7 cellular contexts compared by ENCODE assay signal in genomic region chr15:84054544-84054943, GRCh38.
DNase-seq lines count a peak whose midpoint lies in the region; ATAC-seq, FAIRE-seq and TF ChIP-seq lines count a peak whose summit lies in the region.
"Not testable (repeated sequence)": the region's sequence is repeated elsewhere in the genome, so short reads cannot be mapped to it uniquely, and the experiment has no call there.

No MANE protein-coding gene starts in this region.

- not testable (repeated sequence) for H2AFZ ChIP-seq in K562 (ENCODE audit: low read depth, low read length); HepG2 (ENCODE audit: low read length)

- not testable (repeated sequence) for H3K79me2 ChIP-seq in K562 (ENCODE audit: control insufficient read depth, insufficient read depth, low read length); HepG2 (ENCODE audit: insufficient read depth, low read length)

- not testable (repeated sequence) for H3K4me3 ChIP-seq in A549; K562; HepG2 (replicated peaks in 1 of 3; ENCODE audit: insufficient read depth in 1 of 3, low read depth in 2 of 3, low read length in 3 of 3)

- 0% methylated on average over 1 of the region's 1 CpG for WGBS in A549 (ENCODE audit: missing lambda C conversion rate)
- WGBS in K562 (ENCODE audit: insufficient coverage, low coverage, missing lambda C conversion rate): 0% methylated on average over 1 of the region's 1 CpG
- WGBS in HepG2 (ENCODE audit: low lambda C conversion rate): 0% methylated on average over 1 of the region's 1 CpG

- DNase-seq in A549 (ENCODE audit: low read depth in 1 of 2, low spot score in 1 of 2); GM18507 (ENCODE audit: extremely low spot score, insufficient read length, low read depth); RWPE1 (ENCODE audit: low spot score); K562 (ENCODE audit: extremely low read depth in 1 of 4, low spot score in 3 of 4); frontal cortex (ENCODE audit: low spot score in 2 of 2); HepG2 (ENCODE audit: low spot score): not testable (repeated sequence)

- not testable (repeated sequence) for H3K4me2 ChIP-seq in A549; K562 (ENCODE audit: insufficient read depth, low read length); HepG2 (ENCODE audit: low read depth, low read length)

- not testable (repeated sequence) for H3K9ac ChIP-seq in K562 (ENCODE audit: insufficient read depth in 1 of 2, low read depth in 2 of 2, low read length in 2 of 2); HepG2 (ENCODE audit: insufficient read depth, low read depth, low read length)

- intact Hi-C loops in K562 (cut with micrococcal nuclease); HepG2 (cut with micrococcal nuclease; ENCODE audit: unreplicated experiment): not testable (repeated sequence)

- not testable (repeated sequence) for TF ChIP-seq RAD21 in A549 (conservative IDR thresholded peaks at IDR 0.05 in 1 of 2, IDR thresholded peaks at IDR 0.05 in 1 of 2); K562 (CRISPR knock-in tag; conservative IDR thresholded peaks at IDR 0.05 in 1 of 2, IDR thresholded peaks at IDR 0.05 in 1 of 2); HepG2 (CRISPR knock-in tag; IDR thresholded peaks at IDR 0.05)

- CTCF ChIA-PET in A549 (lab: Yijun Ruan, JAX): interaction anchor here (1.0 kb wide), 1 partner anchor 37 kb away, joined by 3 read pairs; no protein-coding TSS in a partner anchor
- CTCF ChIA-PET in RWPE1 (lab: Yijun Ruan, JAX); K562 (lab: Yijun Ruan, JAX; ENCODE audit: low intra/inter-chr PET ratio); HepG2 (lab: Yijun Ruan, JAX; ENCODE audit: low intra/inter-chr PET ratio, low total read pairs): not testable (repeated sequence)

- in situ Hi-C loops in K562 (cut with MboI): loop anchor here (10.0 kb wide), 1 partner anchor 1770 kb away; no protein-coding TSS in a partner anchor
- in situ Hi-C loops in HepG2 (cut with HindIII; ENCODE audit: extremely low pct_ligation_motif_present, low pct_unique_long_range_greater_than_20kb): not testable (repeated sequence)

- not testable (repeated sequence) for H3K36me3 ChIP-seq in K562 (ENCODE audit: control insufficient read depth, insufficient read depth, low read length); HepG2 (replicated peaks in 1 of 2; ENCODE audit: control insufficient read depth in 1 of 2, insufficient read depth in 2 of 2, low read length in 2 of 2)

- not testable (repeated sequence) for H3K27ac ChIP-seq in A549; RWPE1; K562 (ENCODE audit: extremely low read depth, low read depth, low read length); HepG2 (ENCODE audit: extremely low read length, insufficient read depth, low read length)

- H4K20me1 ChIP-seq in K562 (replicated peaks; ENCODE audit: control insufficient read depth, insufficient read depth, low read length); HepG2 (ENCODE audit: insufficient read depth, low read length): not testable (repeated sequence)

- BruUV-seq in K562 (replicated peaks; lab: Mats Ljungman, UMichigan); HepG2 (replicated peaks; lab: Mats Ljungman, UMichigan): not testable (repeated sequence)

- not testable (repeated sequence) for TF ChIP-seq EP300 in A549 (IDR thresholded peaks at IDR 0.05); K562 (IDR thresholded peaks at IDR 0.05; ENCODE audit: low read length); HepG2 (IDR thresholded peaks at IDR 0.05; ENCODE audit: low read depth in 2 of 2, low read length in 2 of 2); HepG2 (CRISPR knock-in tag; IDR thresholded peaks at IDR 0.05; ENCODE audit: borderline replicate concordance)

- not testable (repeated sequence) for TF ChIP-seq CTCF in A549 (IDR thresholded peaks at IDR 0.05); K562 (IDR thresholded peaks at IDR 0.05 in 2 of 3, conservative IDR thresholded peaks at IDR 0.05 in 1 of 3; ENCODE audit: insufficient read depth in 2 of 3, low read depth in 1 of 3, low read length in 3 of 3); HepG2 (CRISPR knock-in tag; IDR thresholded peaks at IDR 0.05)
- TF ChIP-seq CTCF in LNCAP (IDR thresholded peaks at IDR 0.05) (peak; percentile 38), RWPE1 (conservative IDR thresholded peaks at IDR 0.05; ENCODE audit: low read depth) (peak; percentile 19; the same call in 1 of the 2 replicates)

- FAIRE-seq in A549 (lab: Jason Lieb, UNC): not testable (repeated sequence)
- FAIRE-seq in GM18507 (lab: Jason Lieb, UNC) (peak; percentile 82), K562 (lab: Jason Lieb, UNC) (peak; percentile 90), frontal cortex (lab: Jason Lieb, UNC) (peak; percentile 31), HepG2 (lab: Jason Lieb, UNC) (peak; percentile 92)

- POLR2A ChIA-PET in A549 (lab: Yijun Ruan, JAX); RWPE1 (lab: Yijun Ruan, JAX; ENCODE audit: low non-redundant PET); K562 (lab: Yijun Ruan, JAX); HepG2 (lab: Yijun Ruan, JAX): not testable (repeated sequence)

- ATAC-seq in A549 (peak; percentile 72 to 82; a peak in 5 of 6 replicates), K562 (peak; percentile 77), HepG2 (peak; percentile 51; the same call in 2 of the 3 replicates)

- H3K4me1 ChIP-seq in A549; K562 (replicated peaks in 1 of 2; ENCODE audit: control insufficient read depth in 2 of 2, insufficient read depth in 2 of 2, low read length in 2 of 2); HepG2 (ENCODE audit: insufficient read depth, low read length): not testable (repeated sequence)

- TF ChIP-seq POLR2A in A549 (IDR thresholded peaks at IDR 0.05; ENCODE audit: low read length); K562 (conservative IDR thresholded peaks at IDR 0.05); HepG2 (IDR thresholded peaks at IDR 0.05; ENCODE audit: insufficient read depth in 1 of 2, low read depth in 2 of 2, low read length in 2 of 2): not testable (repeated sequence)

- H3K9me1 ChIP-seq in K562 (ENCODE audit: control insufficient read depth, insufficient read depth, low read length): not testable (repeated sequence)

- H3K9me3 ChIP-seq in A549; K562 (replicated peaks; ENCODE audit: control insufficient read depth, insufficient read depth, low read depth, low read length); HepG2 (ENCODE audit: low read length): not testable (repeated sequence)

- not testable (repeated sequence) for H3K27me3 ChIP-seq in K562 (ENCODE audit: control insufficient read depth in 2 of 2, insufficient read depth in 2 of 2, low read length in 2 of 2); HepG2 (ENCODE audit: control insufficient read depth in 1 of 2, insufficient read depth in 2 of 2, low read length in 2 of 2)
